Comparison of ENCODE assay signal across 12 cellular contexts in genomic region chr12:122090759-122091535, GRCh38. TPM values are rescaled to one million over a fixed set of nuclear protein-coding genes. Genes with fewer than 3 reads are reported as not detected.
A peak's percentile ranks its signal among the peaks of the same experiment; 100 is the strongest.
DNase-seq lines count a peak whose midpoint lies in the region; ATAC-seq lines count a peak whose summit lies in the region.
"Had no signal": no experiment of that assay in that cellular context is flagged by ENCODE, and none has a peak within 500 bp of the region (broad histone marks: within the 10 kb centered on the region; RNA-seq: fewer than 3 reads in every experiment).

No MANE protein-coding gene starts in this region.

- DNase-seq in CD4-positive, CD25-positive, alpha-beta regulatory T cell = no peak
- DNase-seq in SIG-M5 treated with dmso at 0.1 percent for 504 hours (lab: John Stamatoyannopoulos, UW; ENCODE audit: unreplicated experiment) = peak; percentile 91
- DNase-seq in glomerular visceral epithelial cell (ENCODE audit: extremely low spot score) = peak; percentile 49
- no peak for DNase-seq in sciatic nerve (ENCODE audit: low spot score)
- DNase-seq in NCI-H2171 treated with DMSO at 0.1 percent for 48 hours (lab: John Stamatoyannopoulos, UW) = no peak
- no peak for DNase-seq in activated CD4-positive, CD25-positive, alpha-beta regulatory T cell treated with anti-CD3 and anti-CD28 coated beads, Interleukin-2, amount 50 U/mL, for 72 hours
- DNase-seq in HK-2 (ENCODE audit: unreplicated experiment) = no peak
- DNase-seq: MG63, midbrain had no signal

- peak overlapping the region in 2 of 4 donors; percentile 23 to 53 for H3K4me3 Mint-ChIP-seq in CD4-positive, CD25-positive, alpha-beta regulatory T cell
- H3K4me3 Mint-ChIP-seq: T-helper 1 cell treated with Interleukin-12 subunit alpha and Interleukin-12 subunit beta and Interleukin-4 antibody, amounts not matched to agents 30 μg/mL and 1 μg/mL, for 36 hours had no signal

- H3K27me3 ChIP-seq in CD4-positive, CD25-positive, alpha-beta regulatory T cell (ENCODE audit: control insufficient read depth, insufficient read depth, low read length) = no peaks in the 10 kb centered on the region
- H3K27me3 ChIP-seq: cardiac muscle cell, MG63 had no signal

- no peaks in the 10 kb centered on the region for H3K27me3 Mint-ChIP-seq in CD4-positive, CD25-positive, alpha-beta regulatory T cell

- intact Hi-C loops in sciatic nerve (cut with DNase I) = no loop called here

- no peaks in the 10 kb centered on the region for H3K9me3 Mint-ChIP-seq in CD4-positive, CD25-positive, alpha-beta regulatory T cell
- H3K9me3 Mint-ChIP-seq: T-helper 1 cell treated with Interleukin-12 subunit alpha and Interleukin-12 subunit beta and Interleukin-4 antibody, amounts not matched to agents 30 μg/mL and 1 μg/mL, for 36 hours had no signal

- H3K9me3 ChIP-seq in CD4-positive, CD25-positive, alpha-beta regulatory T cell (ENCODE audit: control insufficient read depth in 2 of 2, low read length in 2 of 2) = no peaks in the 10 kb centered on the region
- H3K9me3 ChIP-seq: MG63 had no signal

- ATAC-seq in CD4-positive, CD25-positive, alpha-beta regulatory T cell (ENCODE audit: low read depth in 2 of 2) = no peak
- peak; percentile 64 for ATAC-seq in sciatic nerve
- no peak for ATAC-seq in GM18519 (IDR thresholded peaks at IDR 0.05; ENCODE audit: low FRiP score, unreplicated experiment)

- H3K4me1 ChIP-seq in CD4-positive, CD25-positive, alpha-beta regulatory T cell (ENCODE audit: control insufficient read depth, insufficient read depth, low read length, poor library complexity, severe bottlenecking) = peaks cover 39% of the 10 kb centered on the region

- peaks cover 20% of the 10 kb centered on the region for H3K36me3 Mint-ChIP-seq in CD4-positive, CD25-positive, alpha-beta regulatory T cell

- peaks cover under 1 to 48% (median 28%) of the 10 kb centered on the region in 4 donors for H3K4me1 Mint-ChIP-seq in CD4-positive, CD25-positive, alpha-beta regulatory T cell

- H3K4me3 ChIP-seq in CD4-positive, CD25-positive, alpha-beta regulatory T cell (ENCODE audit: low read depth, low read length) = no peak overlapping the region
- H3K4me3 ChIP-seq: cardiac muscle cell, MG63 had no signal

- H3K36me3 ChIP-seq in CD4-positive, CD25-positive, alpha-beta regulatory T cell (ENCODE audit: control insufficient read depth, insufficient read depth, low read length) = peaks cover 10% of the 10 kb centered on the region
- H3K36me3 ChIP-seq: cardiac muscle cell had no signal

- H3K27ac ChIP-seq in CD4-positive, CD25-positive, alpha-beta regulatory T cell (ENCODE audit: insufficient read depth, low read length, poor library complexity, severe bottlenecking) = no peak overlapping the region
- H3K27ac ChIP-seq: cardiac muscle cell had no signal

- H3K27ac Mint-ChIP-seq in CD4-positive, CD25-positive, alpha-beta regulatory T cell = peak overlapping the region in 2 of 3 donors; percentile 91
- H3K27ac Mint-ChIP-seq: T-helper 1 cell treated with Interleukin-12 subunit alpha and Interleukin-12 subunit beta and Interleukin-4 antibody, amounts not matched to agents 30 μg/mL and 1 μg/mL, for 36 hours had no signal

RNA-seq across cellular contexts. Expression of gene MLXIP, which starts 12.4 kb away (rescaled TPM):
- 83.2 TPM for total RNA-seq in CD4-positive, CD25-positive, alpha-beta regulatory T cell
- polyA plus RNA-seq in CD4-positive, CD25-positive, alpha-beta regulatory T cell = 1 to 10 TPM; 5.0 to 7.9 (median 7.8) TPM
- total RNA-seq in sciatic nerve = 44.2 TPM

Comparison
In these comparisons a context has a peak if more than half of its experiments do, and no peak if none do; other contexts are left out.
1. DNase-seq: peak in SIG-M5 treated with dmso at 0.1 percent for 504 hours (single experiment) and glomerular visceral epithelial cell (single experiment); none in CD4-positive, CD25-positive, alpha-beta regulatory T cell (0 of 3), sciatic nerve (single experiment), NCI-H2171 treated with DMSO at 0.1 percent for 48 hours (single experiment), activated CD4-positive, CD25-positive, alpha-beta regulatory T cell treated with anti-CD3 and anti-CD28 coated beads, Interleukin-2, amount 50 U/mL, for 72 hours (single experiment) and HK-2 (single experiment).